21 cellular contexts compared by ENCODE assay signal in genomic region chr20:58816051-58816450, GRCh38.
DNase-seq lines count a peak whose midpoint lies in the region; ATAC-seq and TF ChIP-seq lines count a peak whose summit lies in the region.
"Had no signal": no experiment of that assay in that cellular context is flagged by ENCODE, and none has a peak within 500 bp of the region (broad histone marks: within the 10 kb centered on the region; RNA-seq: fewer than 3 reads in every experiment).

No MANE protein-coding gene starts in this region.

- peaks cover 17% of the 10 kb centered on the region for H3K9me3 ChIP-seq in BLaER1
- H3K9me3 ChIP-seq in DND-41 (ENCODE audit: insufficient read depth, low read length, severe bottlenecking): peaks cover 5% of the 10 kb centered on the region
- H3K9me3 ChIP-seq: A549, BE2C had no signal

- TF ChIP-seq CTCF in DND-41 (IDR thresholded peaks at IDR 0.05; ENCODE audit: borderline replicate concordance, extremely low read depth, low read length, poor library complexity, severe bottlenecking) (no peak), NB4 (IDR thresholded peaks at IDR 0.05; ENCODE audit: low read depth, low read length) (no peak), nephron progenitor cell (IDR thresholded peaks at IDR 0.05) (no peak)

- peak overlapping the region; percentile 52; the same call in 1 of the 2 replicates for H3K27ac ChIP-seq in BLaER1
- no peak overlapping the region for H3K27ac ChIP-seq in DND-41 (ENCODE audit: low read length)
- H3K27ac ChIP-seq: A549, C4-2B had no signal

- H3K9me3 Mint-ChIP-seq in stimulated activated memory B cell treated with anti-CD40 and anti-IgM and Interleukin-4, amounts not matched to agents 10 μg/mL and 1 μg/mL and 100 μg/mL, for 72 hours: peaks cover 2% of the 10 kb centered on the region
- peaks cover 6% of the 10 kb centered on the region for H3K9me3 Mint-ChIP-seq in nephron progenitor cell
- H3K9me3 Mint-ChIP-seq: CD4-positive, CD25-positive, alpha-beta regulatory T cell had no signal

- H3K27me3 Mint-ChIP-seq in stimulated activated memory B cell treated with anti-CD40 and anti-IgM and Interleukin-4, amounts not matched to agents 10 μg/mL and 1 μg/mL and 100 μg/mL, for 72 hours: peaks cover 44% of the 10 kb centered on the region
- H3K27me3 Mint-ChIP-seq in nephron progenitor cell (ENCODE audit: low read depth, poor library complexity): peaks cover 20% of the 10 kb centered on the region

- H3K4me3 ChIP-seq in BLaER1 (no peak overlapping the region), DND-41 (ENCODE audit: low read depth in 1 of 2, low read length in 2 of 2) (no peak overlapping the region), NB4 (ENCODE audit: low read depth, low read length) (no peak overlapping the region)
- H3K4me3 ChIP-seq: A549, GM12878 had no signal

- ATAC-seq in DND-41 (ENCODE audit: insufficient read depth, low read depth): no peak
- ATAC-seq in stimulated activated memory B cell treated with anti-CD40 and anti-IgM and Interleukin-4, amounts not matched to agents 10 μg/mL and 1 μg/mL and 100 μg/mL, for 72 hours: no peak
- ATAC-seq: A549; CD8-positive, alpha-beta T cell; GM12878 had no signal

- no peaks in the 10 kb centered on the region for H3K36me3 ChIP-seq in BLaER1
- no peaks in the 10 kb centered on the region for H3K36me3 ChIP-seq in DND-41 (ENCODE audit: insufficient read depth, low read length)
- H3K36me3 ChIP-seq: BE2C had no signal

- no peak overlapping the region for H3K9ac ChIP-seq in BLaER1
- H3K9ac ChIP-seq in DND-41 (ENCODE audit: low read depth, low read length): no peak overlapping the region

- no peaks in the 10 kb centered on the region for H3K4me1 Mint-ChIP-seq in stimulated activated memory B cell treated with anti-CD40 and anti-IgM and Interleukin-4, amounts not matched to agents 10 μg/mL and 1 μg/mL and 100 μg/mL, for 72 hours
- peaks cover 7% of the 10 kb centered on the region for H3K4me1 Mint-ChIP-seq in nephron progenitor cell
- H3K4me1 Mint-ChIP-seq: CD4-positive, CD25-positive, alpha-beta regulatory T cell had no signal

- 0 out of 2 replicates have a peak overlapping the region, but pooled peaks have one; percentile 66 for H2AFZ ChIP-seq in DND-41 (ENCODE audit: low read depth, low read length)

- no peak overlapping the region for H3K27ac Mint-ChIP-seq in stimulated activated memory B cell treated with anti-CD40 and anti-IgM and Interleukin-4, amounts not matched to agents 10 μg/mL and 1 μg/mL and 100 μg/mL, for 72 hours
- no peak overlapping the region for H3K27ac Mint-ChIP-seq in nephron progenitor cell
- H3K27ac Mint-ChIP-seq: CD8-positive, alpha-beta T cell had no signal

- DNase-seq in DND-41 (no peak), NB4 (ENCODE audit: low read depth) (peak; percentile 30), SW 1271 (lab: John Stamatoyannopoulos, UW) (no peak), nephron progenitor cell (no peak)
- DNase-seq: 8988T; ACHN; AML-193; BE2C; Caco-2; CD4-positive, CD25-positive, alpha-beta regulatory T cell; CD8-positive, alpha-beta T cell; DMS153; EL; GDM1; GOT3; HCEC 1CT had no signal

- H4K20me1 ChIP-seq in BLaER1: no peaks in the 10 kb centered on the region
- no peaks in the 10 kb centered on the region; the same call in 1 of the 2 replicates for H4K20me1 ChIP-seq in DND-41 (ENCODE audit: insufficient read depth, low read length)

- H3K4me2 ChIP-seq in BLaER1 (peak overlapping the region; percentile 63), DND-41 (ENCODE audit: insufficient read depth, low read length) (peak overlapping the region; percentile 27; the same call in 1 of the 2 replicates)
- H3K4me2 ChIP-seq: A549 had no signal

- peaks cover 12% of the 10 kb centered on the region for H3K36me3 Mint-ChIP-seq in stimulated activated memory B cell treated with anti-CD40 and anti-IgM and Interleukin-4, amounts not matched to agents 10 μg/mL and 1 μg/mL and 100 μg/mL, for 72 hours
- H3K36me3 Mint-ChIP-seq in nephron progenitor cell (ENCODE audit: low read depth): peaks cover 22% of the 10 kb centered on the region

- H3K79me2 ChIP-seq in DND-41 (ENCODE audit: insufficient read depth, low read length): no peaks in the 10 kb centered on the region

- H3K27me3 ChIP-seq in BLaER1: no peaks in the 10 kb centered on the region
- peaks cover 8% of the 10 kb centered on the region for H3K27me3 ChIP-seq in DND-41 (ENCODE audit: insufficient read depth, low read length, poor library complexity)
- H3K27me3 ChIP-seq: BE2C had no signal

- no peak overlapping the region for H3K4me3 Mint-ChIP-seq in stimulated activated memory B cell treated with anti-CD40 and anti-IgM and Interleukin-4, amounts not matched to agents 10 μg/mL and 1 μg/mL and 100 μg/mL, for 72 hours
- no peak overlapping the region for H3K4me3 Mint-ChIP-seq in nephron progenitor cell
- H3K4me3 Mint-ChIP-seq: CD4-positive, CD25-positive, alpha-beta regulatory T cell; CD8-positive, alpha-beta T cell had no signal

- H3K4me1 ChIP-seq in BLaER1 (peaks cover 47% of the 10 kb centered on the region), DND-41 (ENCODE audit: insufficient read depth, low read length) (peaks cover 10% of the 10 kb centered on the region)
- H3K4me1 ChIP-seq: A549, BE2C had no signal

- no peak for TF ChIP-seq POLR2A in NB4 (IDR thresholded peaks at IDR 0.05; ENCODE audit: extremely low read depth, insufficient read length)
